Comparison of ENCODE assay signal across 1 cellular context in the genomic region with DNA sequence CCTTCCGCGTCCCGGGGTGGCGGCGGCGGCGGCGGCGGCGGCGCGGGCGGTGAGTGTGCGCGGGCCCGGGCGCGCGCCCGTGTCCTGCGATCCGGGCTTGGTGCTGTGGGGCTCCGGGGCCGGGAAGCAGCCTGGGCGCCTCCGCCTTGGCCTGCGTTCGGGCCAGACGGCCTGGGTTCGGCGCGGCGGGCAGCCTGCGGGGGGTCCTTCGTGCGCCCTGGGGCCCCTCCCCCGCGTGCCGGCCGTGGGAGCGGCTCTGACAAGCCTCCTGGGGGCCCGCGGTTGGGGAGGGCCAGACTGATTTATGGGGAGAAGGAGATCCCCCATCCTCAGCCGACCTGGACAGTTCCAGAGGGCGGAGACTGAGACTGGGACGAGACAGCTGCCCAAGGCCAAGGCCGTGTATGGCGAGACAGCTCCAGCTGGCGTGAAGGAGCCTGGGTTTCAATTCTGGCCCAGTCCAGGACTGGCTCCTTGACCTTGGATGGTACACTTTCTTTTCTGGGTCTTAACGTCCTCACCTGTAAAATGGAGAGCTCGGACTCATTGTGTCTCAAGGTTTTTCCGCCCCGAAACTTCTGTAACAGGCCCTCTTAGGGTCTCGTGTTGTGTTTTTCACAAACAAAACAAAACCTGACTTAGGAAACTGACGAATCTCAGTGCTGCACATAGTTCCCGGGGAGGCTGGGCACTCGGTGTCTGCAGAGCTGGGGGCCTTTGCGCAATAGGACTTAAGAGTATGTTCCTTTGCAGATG.
TF ChIP-seq lines count a peak whose summit lies in the region.

No MANE protein-coding gene starts in this region.

TF ChIP-seq in HepG2, 621 proteins besides CTCF, POLR2A, EP300 and RAD21 (continued from another document and continues in another):
- TF ChIP-seq, protein P1, sequence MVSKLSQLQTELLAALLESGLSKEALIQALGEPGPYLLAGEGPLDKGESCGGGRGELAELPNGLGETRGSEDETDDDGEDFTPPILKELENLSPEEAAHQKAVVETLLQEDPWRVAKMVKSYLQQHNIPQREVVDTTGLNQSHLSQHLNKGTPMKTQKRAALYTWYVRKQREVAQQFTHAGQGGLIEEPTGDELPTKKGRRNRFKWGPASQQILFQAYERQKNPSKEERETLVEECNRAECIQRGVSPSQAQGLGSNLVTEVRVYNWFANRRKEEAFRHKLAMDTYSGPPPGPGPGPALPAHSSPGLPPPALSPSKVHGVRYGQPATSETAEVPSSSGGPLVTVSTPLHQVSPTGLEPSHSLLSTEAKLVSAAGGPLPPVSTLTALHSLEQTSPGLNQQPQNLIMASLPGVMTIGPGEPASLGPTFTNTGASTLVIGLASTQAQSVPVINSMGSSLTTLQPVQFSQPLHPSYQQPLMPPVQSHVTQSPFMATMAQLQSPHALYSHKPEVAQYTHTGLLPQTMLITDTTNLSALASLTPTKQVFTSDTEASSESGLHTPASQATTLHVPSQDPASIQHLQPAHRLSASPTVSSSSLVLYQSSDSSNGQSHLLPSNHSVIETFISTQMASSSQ (IDR thresholded peaks at IDR 0.05; ENCODE audit: low read depth), result no peak
- TF ChIP-seq, protein P1 (CRISPR knock-in tag; IDR thresholded peaks at IDR 0.05; ENCODE audit: borderline replicate concordance), result 0 out of 2 replicates have a peak, but pooled peaks have one; percentile 1
- TF ChIP-seq ZFX (CRISPR knock-in tag; IDR thresholded peaks at IDR 0.05; ENCODE audit: low read depth), result peak; percentile 45
- TF ChIP-seq, protein P2, sequence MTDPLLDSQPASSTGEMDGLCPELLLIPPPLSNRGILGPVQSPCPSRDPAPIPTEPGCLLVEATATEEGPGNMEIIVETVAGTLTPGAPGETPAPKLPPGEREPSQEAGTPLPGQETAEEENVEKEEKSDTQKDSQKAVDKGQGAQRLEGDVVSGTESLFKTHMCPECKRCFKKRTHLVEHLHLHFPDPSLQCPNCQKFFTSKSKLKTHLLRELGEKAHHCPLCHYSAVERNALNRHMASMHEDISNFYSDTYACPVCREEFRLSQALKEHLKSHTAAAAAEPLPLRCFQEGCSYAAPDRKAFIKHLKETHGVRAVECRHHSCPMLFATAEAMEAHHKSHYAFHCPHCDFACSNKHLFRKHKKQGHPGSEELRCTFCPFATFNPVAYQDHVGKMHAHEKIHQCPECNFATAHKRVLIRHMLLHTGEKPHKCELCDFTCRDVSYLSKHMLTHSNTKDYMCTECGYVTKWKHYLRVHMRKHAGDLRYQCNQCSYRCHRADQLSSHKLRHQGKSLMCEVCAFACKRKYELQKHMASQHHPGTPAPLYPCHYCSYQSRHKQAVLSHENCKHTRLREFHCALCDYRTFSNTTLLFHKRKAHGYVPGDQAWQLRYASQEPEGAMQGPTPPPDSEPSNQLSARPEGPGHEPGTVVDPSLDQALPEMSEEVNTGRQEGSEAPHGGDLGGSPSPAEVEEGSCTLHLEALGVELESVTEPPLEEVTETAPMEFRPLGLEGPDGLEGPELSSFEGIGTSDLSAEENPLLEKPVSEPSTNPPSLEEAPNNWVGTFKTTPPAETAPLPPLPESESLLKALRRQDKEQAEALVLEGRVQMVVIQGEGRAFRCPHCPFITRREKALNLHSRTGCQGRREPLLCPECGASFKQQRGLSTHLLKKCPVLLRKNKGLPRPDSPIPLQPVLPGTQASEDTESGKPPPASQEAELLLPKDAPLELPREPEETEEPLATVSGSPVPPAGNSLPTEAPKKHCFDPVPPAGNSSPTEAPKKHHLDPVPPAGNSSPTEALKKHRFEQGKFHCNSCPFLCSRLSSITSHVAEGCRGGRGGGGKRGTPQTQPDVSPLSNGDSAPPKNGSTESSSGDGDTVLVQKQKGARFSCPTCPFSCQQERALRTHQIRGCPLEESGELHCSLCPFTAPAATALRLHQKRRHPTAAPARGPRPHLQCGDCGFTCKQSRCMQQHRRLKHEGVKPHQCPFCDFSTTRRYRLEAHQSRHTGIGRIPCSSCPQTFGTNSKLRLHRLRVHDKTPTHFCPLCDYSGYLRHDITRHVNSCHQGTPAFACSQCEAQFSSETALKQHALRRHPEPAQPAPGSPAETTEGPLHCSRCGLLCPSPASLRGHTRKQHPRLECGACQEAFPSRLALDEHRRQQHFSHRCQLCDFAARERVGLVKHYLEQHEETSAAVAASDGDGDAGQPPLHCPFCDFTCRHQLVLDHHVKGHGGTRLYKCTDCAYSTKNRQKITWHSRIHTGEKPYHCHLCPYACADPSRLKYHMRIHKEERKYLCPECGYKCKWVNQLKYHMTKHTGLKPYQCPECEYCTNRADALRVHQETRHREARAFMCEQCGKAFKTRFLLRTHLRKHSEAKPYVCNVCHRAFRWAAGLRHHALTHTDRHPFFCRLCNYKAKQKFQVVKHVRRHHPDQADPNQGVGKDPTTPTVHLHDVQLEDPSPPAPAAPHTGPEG (CRISPR knock-in tag; IDR thresholded peaks at IDR 0.05), result no peak
- TF ChIP-seq, protein P3, sequence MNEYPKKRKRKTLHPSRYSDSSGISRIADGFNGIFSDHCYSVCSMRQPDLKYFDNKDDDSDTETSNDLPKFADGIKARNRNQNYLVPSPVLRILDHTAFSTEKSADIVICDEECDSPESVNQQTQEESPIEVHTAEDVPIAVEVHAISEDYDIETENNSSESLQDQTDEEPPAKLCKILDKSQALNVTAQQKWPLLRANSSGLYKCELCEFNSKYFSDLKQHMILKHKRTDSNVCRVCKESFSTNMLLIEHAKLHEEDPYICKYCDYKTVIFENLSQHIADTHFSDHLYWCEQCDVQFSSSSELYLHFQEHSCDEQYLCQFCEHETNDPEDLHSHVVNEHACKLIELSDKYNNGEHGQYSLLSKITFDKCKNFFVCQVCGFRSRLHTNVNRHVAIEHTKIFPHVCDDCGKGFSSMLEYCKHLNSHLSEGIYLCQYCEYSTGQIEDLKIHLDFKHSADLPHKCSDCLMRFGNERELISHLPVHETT (CRISPR knock-in tag; conservative IDR thresholded peaks at IDR 0.05), result no peak
- TF ChIP-seq, protein P4, sequence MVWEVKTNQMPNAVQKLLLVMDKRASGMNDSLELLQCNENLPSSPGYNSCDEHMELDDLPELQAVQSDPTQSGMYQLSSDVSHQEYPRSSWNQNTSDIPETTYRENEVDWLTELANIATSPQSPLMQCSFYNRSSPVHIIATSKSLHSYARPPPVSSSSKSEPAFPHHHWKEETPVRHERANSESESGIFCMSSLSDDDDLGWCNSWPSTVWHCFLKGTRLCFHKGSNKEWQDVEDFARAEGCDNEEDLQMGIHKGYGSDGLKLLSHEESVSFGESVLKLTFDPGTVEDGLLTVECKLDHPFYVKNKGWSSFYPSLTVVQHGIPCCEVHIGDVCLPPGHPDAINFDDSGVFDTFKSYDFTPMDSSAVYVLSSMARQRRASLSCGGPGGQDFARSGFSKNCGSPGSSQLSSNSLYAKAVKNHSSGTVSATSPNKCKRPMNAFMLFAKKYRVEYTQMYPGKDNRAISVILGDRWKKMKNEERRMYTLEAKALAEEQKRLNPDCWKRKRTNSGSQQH (CRISPR knock-in tag; IDR thresholded peaks at IDR 0.05; ENCODE audit: low read depth), result no peak
- no peak for TF ChIP-seq ZNF296 (CRISPR knock-in tag; conservative IDR thresholded peaks at IDR 0.05)
- TF ChIP-seq ZNF564 (CRISPR knock-in tag; IDR thresholded peaks at IDR 0.05), result no peak
- no peak for TF ChIP-seq SAP130 (CRISPR knock-in tag; IDR thresholded peaks at IDR 0.05; ENCODE audit: low read depth)
- TF ChIP-seq TARDBP (CRISPR knock-in tag; IDR thresholded peaks at IDR 0.05), result no peak
- TF ChIP-seq, protein P5, sequence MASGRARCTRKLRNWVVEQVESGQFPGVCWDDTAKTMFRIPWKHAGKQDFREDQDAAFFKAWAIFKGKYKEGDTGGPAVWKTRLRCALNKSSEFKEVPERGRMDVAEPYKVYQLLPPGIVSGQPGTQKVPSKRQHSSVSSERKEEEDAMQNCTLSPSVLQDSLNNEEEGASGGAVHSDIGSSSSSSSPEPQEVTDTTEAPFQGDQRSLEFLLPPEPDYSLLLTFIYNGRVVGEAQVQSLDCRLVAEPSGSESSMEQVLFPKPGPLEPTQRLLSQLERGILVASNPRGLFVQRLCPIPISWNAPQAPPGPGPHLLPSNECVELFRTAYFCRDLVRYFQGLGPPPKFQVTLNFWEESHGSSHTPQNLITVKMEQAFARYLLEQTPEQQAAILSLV (CRISPR knock-in tag; IDR thresholded peaks at IDR 0.05; ENCODE audit: borderline replicate concordance), result no peak
- TF ChIP-seq, protein P6, sequence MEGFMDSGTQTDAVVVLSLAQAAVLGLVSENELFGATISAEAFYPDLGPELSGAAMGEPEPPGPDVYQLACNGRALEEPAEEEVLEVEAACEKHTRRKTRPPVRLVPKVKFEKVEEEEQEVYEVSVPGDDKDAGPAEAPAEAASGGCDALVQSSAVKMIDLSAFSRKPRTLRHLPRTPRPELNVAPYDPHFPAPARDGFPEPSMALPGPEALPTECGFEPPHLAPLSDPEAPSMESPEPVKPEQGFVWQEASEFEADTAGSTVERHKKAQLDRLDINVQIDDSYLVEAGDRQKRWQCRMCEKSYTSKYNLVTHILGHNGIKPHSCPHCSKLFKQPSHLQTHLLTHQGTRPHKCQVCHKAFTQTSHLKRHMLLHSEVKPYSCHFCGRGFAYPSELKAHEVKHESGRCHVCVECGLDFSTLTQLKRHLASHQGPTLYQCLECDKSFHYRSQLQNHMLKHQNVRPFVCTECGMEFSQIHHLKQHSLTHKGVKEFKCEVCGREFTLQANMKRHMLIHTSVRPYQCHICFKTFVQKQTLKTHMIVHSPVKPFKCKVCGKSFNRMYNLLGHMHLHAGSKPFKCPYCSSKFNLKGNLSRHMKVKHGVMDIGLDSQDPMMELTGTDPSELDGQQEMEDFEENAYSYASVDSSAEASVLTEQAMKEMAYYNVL (CRISPR knock-in tag; IDR thresholded peaks at IDR 0.05; ENCODE audit: borderline replicate concordance), result peak; percentile 15; the same call in 1 of the 2 replicates
- TF ChIP-seq ZNF724P (CRISPR knock-in tag; IDR thresholded peaks at IDR 0.05; ENCODE audit: borderline replicate concordance), result no peak
- TF ChIP-seq ZFP36 (IDR thresholded peaks at IDR 0.05; ENCODE audit: borderline replicate concordance, low read depth, low read length, partially characterized antibody), result no peak
- TF ChIP-seq, protein P7, sequence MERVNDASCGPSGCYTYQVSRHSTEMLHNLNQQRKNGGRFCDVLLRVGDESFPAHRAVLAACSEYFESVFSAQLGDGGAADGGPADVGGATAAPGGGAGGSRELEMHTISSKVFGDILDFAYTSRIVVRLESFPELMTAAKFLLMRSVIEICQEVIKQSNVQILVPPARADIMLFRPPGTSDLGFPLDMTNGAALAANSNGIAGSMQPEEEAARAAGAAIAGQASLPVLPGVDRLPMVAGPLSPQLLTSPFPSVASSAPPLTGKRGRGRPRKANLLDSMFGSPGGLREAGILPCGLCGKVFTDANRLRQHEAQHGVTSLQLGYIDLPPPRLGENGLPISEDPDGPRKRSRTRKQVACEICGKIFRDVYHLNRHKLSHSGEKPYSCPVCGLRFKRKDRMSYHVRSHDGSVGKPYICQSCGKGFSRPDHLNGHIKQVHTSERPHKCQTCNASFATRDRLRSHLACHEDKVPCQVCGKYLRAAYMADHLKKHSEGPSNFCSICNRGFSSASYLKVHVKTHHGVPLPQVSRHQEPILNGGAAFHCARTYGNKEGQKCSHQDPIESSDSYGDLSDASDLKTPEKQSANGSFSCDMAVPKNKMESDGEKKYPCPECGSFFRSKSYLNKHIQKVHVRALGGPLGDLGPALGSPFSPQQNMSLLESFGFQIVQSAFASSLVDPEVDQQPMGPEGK (CRISPR knock-in tag; IDR thresholded peaks at IDR 0.05), result peak; percentile 7; the same call in 1 of the 2 replicates
- TF ChIP-seq, protein P8, sequence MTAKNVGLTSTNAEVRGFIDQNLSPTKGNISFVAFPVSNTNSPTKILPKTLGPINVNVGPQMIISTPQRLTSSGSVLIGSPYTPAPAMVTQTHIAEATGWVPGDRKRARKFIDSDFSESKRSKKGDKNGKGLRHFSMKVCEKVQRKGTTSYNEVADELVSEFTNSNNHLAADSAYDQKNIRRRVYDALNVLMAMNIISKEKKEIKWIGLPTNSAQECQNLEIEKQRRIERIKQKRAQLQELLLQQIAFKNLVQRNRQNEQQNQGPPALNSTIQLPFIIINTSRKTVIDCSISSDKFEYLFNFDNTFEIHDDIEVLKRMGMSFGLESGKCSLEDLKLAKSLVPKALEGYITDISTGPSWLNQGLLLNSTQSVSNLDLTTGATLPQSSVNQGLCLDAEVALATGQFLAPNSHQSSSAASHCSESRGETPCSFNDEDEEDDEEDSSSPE (CRISPR knock-in tag; IDR thresholded peaks at IDR 0.05), result no peak
- TF ChIP-seq ARNTL (CRISPR knock-in tag; IDR thresholded peaks at IDR 0.05), result 0 out of 2 replicates have a peak, but pooled peaks have one; percentile 11
- TF ChIP-seq NCOA2 (CRISPR knock-in tag; IDR thresholded peaks at IDR 0.05), result 0 out of 2 replicates have a peak, but pooled peaks have one; percentile 11
- TF ChIP-seq, protein P9, sequence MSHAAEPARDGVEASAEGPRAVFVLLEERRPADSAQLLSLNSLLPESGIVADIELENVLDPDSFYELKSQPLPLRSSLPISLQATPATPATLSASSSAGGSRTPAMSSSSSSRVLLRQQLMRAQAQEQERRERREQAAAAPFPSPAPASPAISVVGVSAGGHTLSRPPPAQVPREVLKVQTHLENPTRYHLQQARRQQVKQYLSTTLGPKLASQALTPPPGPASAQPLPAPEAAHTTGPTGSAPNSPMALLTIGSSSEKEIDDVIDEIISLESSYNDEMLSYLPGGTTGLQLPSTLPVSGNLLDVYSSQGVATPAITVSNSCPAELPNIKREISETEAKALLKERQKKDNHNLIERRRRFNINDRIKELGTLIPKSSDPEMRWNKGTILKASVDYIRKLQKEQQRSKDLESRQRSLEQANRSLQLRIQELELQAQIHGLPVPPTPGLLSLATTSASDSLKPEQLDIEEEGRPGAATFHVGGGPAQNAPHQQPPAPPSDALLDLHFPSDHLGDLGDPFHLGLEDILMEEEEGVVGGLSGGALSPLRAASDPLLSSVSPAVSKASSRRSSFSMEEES (CRISPR knock-in tag; IDR thresholded peaks at IDR 0.05), result no peak
- no peak for TF ChIP-seq ZNF547 (CRISPR knock-in tag; IDR thresholded peaks at IDR 0.05)
- 0 out of 2 replicates have a peak, but pooled peaks have one; percentile 28 for TF ChIP-seq NFKBIZ (CRISPR knock-in tag; IDR thresholded peaks at IDR 0.05)
- TF ChIP-seq ZIK1 (CRISPR knock-in tag; IDR thresholded peaks at IDR 0.05; ENCODE audit: borderline replicate concordance, low read depth), result no peak
- TF ChIP-seq, protein P10, sequence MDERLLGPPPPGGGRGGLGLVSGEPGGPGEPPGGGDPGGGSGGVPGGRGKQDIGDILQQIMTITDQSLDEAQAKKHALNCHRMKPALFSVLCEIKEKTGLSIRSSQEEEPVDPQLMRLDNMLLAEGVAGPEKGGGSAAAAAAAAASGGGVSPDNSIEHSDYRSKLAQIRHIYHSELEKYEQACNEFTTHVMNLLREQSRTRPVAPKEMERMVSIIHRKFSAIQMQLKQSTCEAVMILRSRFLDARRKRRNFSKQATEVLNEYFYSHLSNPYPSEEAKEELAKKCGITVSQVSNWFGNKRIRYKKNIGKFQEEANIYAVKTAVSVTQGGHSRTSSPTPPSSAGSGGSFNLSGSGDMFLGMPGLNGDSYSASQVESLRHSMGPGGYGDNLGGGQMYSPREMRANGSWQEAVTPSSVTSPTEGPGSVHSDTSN (CRISPR knock-in tag; IDR thresholded peaks at IDR 0.05), result no peak
- peak in 1 of 2 experiments; percentile 26; a peak in 1 of 4 replicates for TF ChIP-seq KLF16 (CRISPR knock-in tag; IDR thresholded peaks at IDR 0.05)
- no peak for TF ChIP-seq TBX3 (IDR thresholded peaks at IDR 0.05; ENCODE audit: borderline replicate concordance)
